11 cellular contexts compared by ENCODE assay signal in the genomic region with DNA sequence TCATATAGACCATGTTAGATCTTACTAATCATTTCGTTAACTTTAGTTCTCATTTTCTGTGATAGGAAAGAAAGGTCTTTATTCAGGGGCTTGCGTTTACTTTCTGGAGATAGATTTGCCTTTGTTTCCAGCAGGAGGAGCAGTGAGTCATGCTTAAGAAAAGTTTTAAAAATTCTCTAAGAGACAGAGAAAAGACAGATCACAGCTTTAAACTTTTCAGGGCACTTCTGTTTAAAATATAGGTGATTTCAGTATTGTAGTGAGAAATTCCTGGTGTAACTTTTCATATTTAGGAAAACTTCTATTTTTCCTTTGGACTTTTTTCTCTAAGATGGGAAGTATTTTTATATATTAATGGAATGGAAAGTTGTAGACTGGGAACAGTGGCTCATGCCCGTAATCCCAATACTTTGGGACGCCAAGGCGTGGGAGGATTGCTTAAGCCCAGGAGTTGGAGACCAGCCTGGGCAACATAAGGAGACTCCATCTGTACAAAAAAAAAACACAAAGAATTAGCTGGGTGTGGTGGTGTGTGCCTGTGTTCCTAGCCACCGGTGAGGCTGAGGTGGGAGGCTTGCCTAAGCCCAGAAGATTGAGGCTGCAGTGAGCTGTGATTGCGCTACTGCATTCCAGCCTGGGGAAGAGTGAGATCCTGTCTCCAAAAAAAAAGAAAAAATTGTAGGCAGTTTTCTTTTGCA.
A peak's percentile ranks its signal among the peaks of the same experiment; 100 is the strongest.
DNase-seq lines count a peak whose midpoint lies in the region; ATAC-seq and TF ChIP-seq lines count a peak whose summit lies in the region.
"Had no signal": no experiment of that assay in that cellular context is flagged by ENCODE, and none has a peak within 500 bp of the region (broad histone marks: within the 10 kb centered on the region; RNA-seq: fewer than 3 reads in every experiment).

No MANE protein-coding gene starts in this region.

- H3K36me3 Mint-ChIP-seq in osteocyte (ENCODE audit: unreplicated experiment) = peaks cover 20% of the 10 kb centered on the region

- H3K4me3 ChIP-seq in epithelial cell of esophagus (ENCODE audit: low read length) = no peak overlapping the region
- H3K4me3 ChIP-seq: skin epidermis had no signal

- no peaks in the 10 kb centered on the region for H3K27me3 Mint-ChIP-seq in osteocyte (ENCODE audit: unreplicated experiment)
- H3K27me3 Mint-ChIP-seq in stimulated activated naive CD8-positive, alpha-beta T cell treated with anti-CD3 and anti-CD28 coated beads, Interleukin-15, amount 100 ng/mL, for 72 hours = no peaks in the 10 kb centered on the region

- H3K9me3 Mint-ChIP-seq in osteocyte (ENCODE audit: unreplicated experiment) = no peaks in the 10 kb centered on the region
- no peaks in the 10 kb centered on the region for H3K9me3 Mint-ChIP-seq in stimulated activated naive CD8-positive, alpha-beta T cell treated with anti-CD3 and anti-CD28 coated beads, Interleukin-15, amount 100 ng/mL, for 72 hours

- H3K4me1 Mint-ChIP-seq in osteocyte (ENCODE audit: unreplicated experiment) = peaks cover 16% of the 10 kb centered on the region
- peaks cover 11% of the 10 kb centered on the region for H3K4me1 Mint-ChIP-seq in stimulated activated naive CD8-positive, alpha-beta T cell treated with anti-CD3 and anti-CD28 coated beads, Interleukin-15, amount 100 ng/mL, for 72 hours

- TF ChIP-seq CTCF in epithelial cell of esophagus (IDR thresholded peaks at IDR 0.05; ENCODE audit: insufficient read depth, low read depth, low read length, missing control alignments) (peak; percentile 41), osteocyte (IDR thresholded peaks at IDR 0.05) (peak; percentile 68)

- DNase-seq in EL (peak; percentile 19), NAMALWA (ENCODE audit: low spot score) (peak; percentile 45), epithelial cell of esophagus (ENCODE audit: low read depth) (peak; percentile 48), osteocyte (ENCODE audit: extremely low spot score, unreplicated experiment) (no peak), NCI-H2171 treated with DMSO at 0.1 percent for 48 hours (lab: John Stamatoyannopoulos, UW) (no peak), CD1c-positive myeloid dendritic cell (ENCODE audit: extremely low spot score) (no peak)
- no peak for DNase-seq in stimulated activated naive CD8-positive, alpha-beta T cell treated with anti-CD3 and anti-CD28 coated beads, Interleukin-15, amount 100 ng/mL, for 72 hours
- DNase-seq: NCI-H2029, T1000 had no signal

- ATAC-seq in GM19467 (IDR thresholded peaks at IDR 0.05; ENCODE audit: unreplicated experiment) = no peak
- no peak for ATAC-seq in stimulated activated naive CD8-positive, alpha-beta T cell treated with anti-CD3 and anti-CD28 coated beads, Interleukin-15, amount 100 ng/mL, for 72 hours

- H3K27ac Mint-ChIP-seq in osteocyte (ENCODE audit: unreplicated experiment) = peak overlapping the region; percentile 36
- no peak overlapping the region for H3K27ac Mint-ChIP-seq in stimulated activated naive CD8-positive, alpha-beta T cell treated with anti-CD3 and anti-CD28 coated beads, Interleukin-15, amount 100 ng/mL, for 72 hours

- H3K4me3 Mint-ChIP-seq in osteocyte (ENCODE audit: unreplicated experiment) = no peak overlapping the region
- no peak overlapping the region for H3K4me3 Mint-ChIP-seq in stimulated activated naive CD8-positive, alpha-beta T cell treated with anti-CD3 and anti-CD28 coated beads, Interleukin-15, amount 100 ng/mL, for 72 hours

Comparison
In these comparisons a context has a peak if more than half of its experiments do, and no peak if none do; other contexts are left out.
1. DNase-seq: peak in EL (single experiment), NAMALWA (single experiment) and epithelial cell of esophagus (single experiment); none in osteocyte (single experiment), NCI-H2171 treated with DMSO at 0.1 percent for 48 hours (single experiment), CD1c-positive myeloid dendritic cell (single experiment) and stimulated activated naive CD8-positive, alpha-beta T cell treated with anti-CD3 and anti-CD28 coated beads, Interleukin-15, amount 100 ng/mL, for 72 hours (0 of 2).